ENCODE assay signal across 2 cellular contexts in genomic region chr1:205486258-205486657, GRCh38.
TF ChIP-seq lines count a peak whose summit lies in the region.

No MANE protein-coding gene starts in this region.

TF ChIP-seq in GM12878, 131 proteins besides CTCF, POLR2A, EP300 and RAD21:
- TF ChIP-seq JUNB (IDR thresholded peaks at IDR 0.05) (no peak), ZBTB40 (IDR thresholded peaks at IDR 0.05; ENCODE audit: borderline replicate concordance) (peak; percentile 42; the same call in 1 of the 2 replicates)

TF ChIP-seq in H1, 55 proteins besides CTCF, POLR2A, EP300 and RAD21:
- TF ChIP-seq CHD1 (IDR thresholded peaks at IDR 0.05; ENCODE audit: low read depth, low read length), result no peak
- TF ChIP-seq RNF2 (IDR thresholded peaks at IDR 0.05; ENCODE audit: borderline replicate concordance, low read depth, low read length, missing control alignments, poor library complexity, severe bottlenecking), result no peak
